In the genomic region with DNA sequence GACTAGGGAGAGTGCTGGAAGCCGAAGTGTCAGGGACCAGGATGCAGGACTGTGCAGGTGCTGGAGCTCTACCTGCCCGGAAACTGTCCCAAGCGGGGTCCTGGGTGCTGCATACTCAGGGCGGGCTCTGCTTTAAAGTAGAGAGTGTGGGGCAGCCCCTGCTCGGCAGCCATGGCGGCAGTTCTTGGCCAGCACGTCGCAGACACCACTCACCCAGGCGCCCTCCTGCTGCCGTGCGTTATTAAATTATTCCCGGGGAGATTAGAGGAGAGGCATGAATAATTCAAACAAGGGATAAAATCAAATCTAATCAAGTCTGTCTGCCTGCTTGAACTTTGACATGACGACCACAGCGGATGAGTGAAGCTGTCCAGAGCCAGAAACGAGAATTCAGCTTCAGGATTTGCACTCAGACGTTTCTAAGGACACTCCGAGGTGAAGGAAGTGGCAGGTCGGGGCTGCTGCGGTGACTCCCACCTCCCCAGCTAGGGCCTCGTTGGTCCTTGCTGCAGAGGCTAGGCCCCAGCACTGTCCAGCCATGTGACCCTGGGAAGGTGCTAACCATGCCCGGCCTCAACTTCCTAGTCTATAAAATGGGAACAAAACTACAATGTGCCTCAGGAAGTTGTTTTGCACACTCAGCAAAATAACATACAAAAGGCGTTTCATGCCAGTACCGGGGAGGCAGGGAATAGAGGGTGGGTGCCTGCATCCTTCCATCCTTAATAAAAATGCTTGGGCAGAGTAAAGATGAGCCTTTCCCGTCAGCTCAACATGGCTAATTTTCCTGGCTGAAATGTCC, we compare ENCODE assay signal across 20 cellular contexts.
"Had no signal": no experiment of that assay in that cellular context is flagged by ENCODE, and none has a peak within 500 bp of the region (broad histone marks: within the 10 kb centered on the region; RNA-seq: fewer than 3 reads in every experiment).

No MANE protein-coding gene starts in this region.

- H3K36me3 ChIP-seq: cardiac muscle cell, heart right ventricle, ovary, right atrium auricular region, tibial artery had no signal

- H3K4me1 Mint-ChIP-seq: activated B cell treated with CpG ODN at 0.5 μM for 24 hours; activated naive CD4-positive, alpha-beta T cell treated with anti-CD3 and anti-CD28 coated beads, Interleukin-2, amount 50 U/mL, for 24 hours; naive thymus-derived CD4-positive, alpha-beta T cell had no signal

- H3K36me3 Mint-ChIP-seq: activated naive CD4-positive, alpha-beta T cell treated with anti-CD3 and anti-CD28 coated beads, Interleukin-2, amount 50 U/mL, for 24 hours; naive thymus-derived CD4-positive, alpha-beta T cell had no signal

- H3K9me3 Mint-ChIP-seq: activated B cell treated with CpG ODN at 0.5 μM for 24 hours; activated naive CD4-positive, alpha-beta T cell treated with anti-CD3 and anti-CD28 coated beads, Interleukin-2, amount 50 U/mL, for 24 hours; stimulated activated naive CD8-positive, alpha-beta T cell treated with anti-CD3 and anti-CD28 coated beads, Interleukin-15, Interleukin-2, amounts not matched to agents 100 ng/mL and 50 ng/mL, for 24 hours had no signal

- DNase-seq: activated B cell treated with CpG ODN at 0.5 μM for 24 hours; activated CD4-positive, alpha-beta T cell treated with anti-CD3 and anti-CD28 coated beads for 4 hours; activated CD4-positive, alpha-beta T cell treated with anti-CD3 and anti-CD28 coated beads, Interleukin-2, amount 50 U/mL, for 48 hours; activated gamma-delta T cell treated with Interleukin-2 at 50 U/mL for 16 hours; activated T-cell treated with anti-CD3 and anti-CD28 coated beads, Interleukin-2, amount 50 U/mL, for 72 hours; anterior cingulate cortex; body of pancreas; effector CD4-positive, alpha-beta T cell; foreskin fibroblast; naive thymus-derived CD4-positive, alpha-beta T cell; psoas muscle; stimulated activated CD4-positive, alpha-beta T cell treated with anti-CD3 and anti-CD28 coated beads, Interleukin-1b, Interleukin-23, amount 100 ng/mL, for 48 hours; T1000 had no signal

- H3K27ac ChIP-seq: body of pancreas, cardiac muscle cell, heart right ventricle, ovary, psoas muscle, right atrium auricular region, tibial artery had no signal

- H3K27ac Mint-ChIP-seq: activated B cell treated with CpG ODN at 0.5 μM for 24 hours; activated naive CD4-positive, alpha-beta T cell treated with anti-CD3 and anti-CD28 coated beads, Interleukin-2, amount 50 U/mL, for 24 hours; activated T-cell treated with anti-CD3 and anti-CD28 coated beads, Interleukin-2, amount 50 U/mL, for 72 hours; naive thymus-derived CD4-positive, alpha-beta T cell; stimulated activated naive CD8-positive, alpha-beta T cell treated with anti-CD3 and anti-CD28 coated beads, Interleukin-15, Interleukin-2, amounts not matched to agents 100 ng/mL and 50 ng/mL, for 24 hours had no signal

- H3K9me3 ChIP-seq: heart right ventricle, ovary, psoas muscle, right atrium auricular region had no signal

- H3K4me1 ChIP-seq: body of pancreas, psoas muscle, tibial artery had no signal

- H3K4me3 ChIP-seq: body of pancreas, cardiac muscle cell, heart right ventricle, ovary, psoas muscle, right atrium auricular region, tibial artery had no signal

- H3K27me3 ChIP-seq: body of pancreas, cardiac muscle cell, ovary, right atrium auricular region had no signal

- H3K27me3 Mint-ChIP-seq: activated naive CD4-positive, alpha-beta T cell treated with anti-CD3 and anti-CD28 coated beads, Interleukin-2, amount 50 U/mL, for 24 hours had no signal

- H3K4me3 Mint-ChIP-seq: activated B cell treated with CpG ODN at 0.5 μM for 24 hours; activated naive CD4-positive, alpha-beta T cell treated with anti-CD3 and anti-CD28 coated beads, Interleukin-2, amount 50 U/mL, for 24 hours; activated T-cell treated with anti-CD3 and anti-CD28 coated beads, Interleukin-2, amount 50 U/mL, for 72 hours; naive thymus-derived CD4-positive, alpha-beta T cell; stimulated activated naive CD8-positive, alpha-beta T cell treated with anti-CD3 and anti-CD28 coated beads, Interleukin-15, Interleukin-2, amounts not matched to agents 100 ng/mL and 50 ng/mL, for 24 hours had no signal
